Comparison of ENCODE assay signal across 14 cellular contexts in genomic region chr2:161796192-161796591, GRCh38.
DNase-seq lines count a peak whose midpoint lies in the region; ATAC-seq and TF ChIP-seq lines count a peak whose summit lies in the region.
"Had no signal": no experiment of that assay in that cellular context is flagged by ENCODE, and none has a peak within 500 bp of the region (broad histone marks: within the 10 kb centered on the region; RNA-seq: fewer than 3 reads in every experiment).

No MANE protein-coding gene starts in this region.

- TF ChIP-seq CTCF in epithelial cell of proximal tubule (conservative IDR thresholded peaks at IDR 0.05; ENCODE audit: low read depth, low read length), result no peak

- no peak for ATAC-seq in GM18873 (IDR thresholded peaks at IDR 0.05; ENCODE audit: low FRiP score, unreplicated experiment)
- ATAC-seq: Panc1 had no signal

- DNase-seq in DMS 273 (lab: John Stamatoyannopoulos, UW; ENCODE audit: unreplicated experiment), result peak; percentile 45
- no peak for DNase-seq in DMS 273 treated with DMSO at 0.1 percent for 48 hours (lab: John Stamatoyannopoulos, UW)
- peak; percentile 48 for DNase-seq in NCI-H226
- peak; percentile 46 for DNase-seq in epithelial cell of proximal tubule (ENCODE audit: low read depth)
- DNase-seq in renal cortical epithelial cell (ENCODE audit: low read depth), result peak; percentile 48
- DNase-seq in NOMO-1 treated with dmso at 0.1 percent for 144 hours (lab: John Stamatoyannopoulos, UW; ENCODE audit: unreplicated experiment), result no peak
- no peak for DNase-seq in cortex of kidney (lab: John Stamatoyannopoulos, UW)
- DNase-seq: activated CD8-positive, alpha-beta memory T cell treated with anti-CD3 and anti-CD28 coated beads, Interleukin-2, amount 50 U/mL, for 4 hours; DMS79 treated with DMSO at 0.1 percent for 48 hours; immature natural killer cell; NCI-H1105 had no signal

- no peak overlapping the region for H3K4me3 ChIP-seq in epithelial cell of proximal tubule (ENCODE audit: low read depth, low read length)
- H3K4me3 ChIP-seq: ascending aorta had no signal

Comparison
In these comparisons a context has a peak if more than half of its experiments do, and no peak if none do; other contexts are left out.
1. DNase-seq: peak in DMS 273 (single experiment), NCI-H226 (single experiment), epithelial cell of proximal tubule (single experiment) and renal cortical epithelial cell (single experiment); none in DMS 273 treated with DMSO at 0.1 percent for 48 hours (single experiment), NOMO-1 treated with dmso at 0.1 percent for 144 hours (single experiment) and cortex of kidney (single experiment).